30 cellular contexts compared by ENCODE assay signal in the genomic region with DNA sequence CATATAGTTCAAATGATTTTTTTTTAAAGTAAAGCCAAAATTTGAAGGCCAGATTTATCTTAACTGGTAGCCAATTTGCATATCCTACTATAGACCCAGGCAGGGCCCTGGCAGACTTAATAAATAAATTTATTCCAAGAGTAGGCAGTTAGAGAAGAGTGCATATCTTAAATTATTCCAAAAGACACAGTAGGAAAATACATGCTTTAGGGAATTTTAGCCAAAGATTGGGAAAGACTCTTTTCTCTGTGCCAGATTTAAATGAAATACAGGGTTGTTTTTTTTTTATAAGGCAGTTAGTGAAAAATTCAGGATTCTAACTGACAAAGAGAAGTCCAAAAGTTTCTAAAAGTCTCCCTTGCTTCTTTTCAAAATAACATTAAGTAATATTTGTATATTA.
"Had no signal": no experiment of that assay in that cellular context is flagged by ENCODE, and none has a peak within 500 bp of the region (broad histone marks: within the 10 kb centered on the region; RNA-seq: fewer than 3 reads in every experiment).

No MANE protein-coding gene starts in this region.

- H3K4me3 ChIP-seq: ascending aorta, esophagus squamous epithelium had no signal

- H3K36me3 Mint-ChIP-seq: activated CD4-positive, alpha-beta memory T cell treated with anti-CD3 and anti-CD28 coated beads for 36 hours; activated naive CD8-positive, alpha-beta T cell treated with anti-CD3 and anti-CD28 coated beads for 36 hours had no signal

- H3K27ac Mint-ChIP-seq: activated CD4-positive, alpha-beta memory T cell treated with anti-CD3 and anti-CD28 coated beads for 36 hours; activated CD4-positive, alpha-beta T cell treated with anti-CD3 and anti-CD28 coated beads for 36 hours; activated CD4-positive, alpha-beta T cell treated with anti-CD3 and anti-CD28 coated beads, Interleukin-2, amount 10 ng/mL, durations not matched to agents 24 days and 14 days; activated CD8-positive, alpha-beta memory T cell treated with anti-CD3 and anti-CD28 coated beads, Interleukin-2, amount 10 ng/mL, durations not matched to agents 7 days and 5 days; activated CD8-positive, alpha-beta T cell treated with anti-CD3 and anti-CD28 coated beads, Interleukin-2, amount 10 ng/mL, durations not matched to agents 7 days and 5 days; activated naive CD4-positive, alpha-beta T cell treated with anti-CD3 and anti-CD28 coated beads for 36 hours; activated naive CD4-positive, alpha-beta T cell treated with anti-CD3 and anti-CD28 coated beads, Interleukin-2, amount 50 U/mL, for 24 hours; activated naive CD8-positive, alpha-beta T cell treated with anti-CD3 and anti-CD28 coated beads for 36 hours; activated naive CD8-positive, alpha-beta T cell treated with anti-CD3 and anti-CD28 coated beads, Interleukin-2, amount 50 U/mL, for 24 hours; activated T-helper 1 cell treated with anti-CD3 and anti-CD28 coated beads, Interleukin-12 subunit alpha, Interleukin-12 subunit beta, Interleukin-2, Interleukin-4 antibody, amounts not matched to agents 30 ng/mL and 10 ng/mL and 1 ng/mL, durations not matched to agents 14 hours and 24 hours and 36 hours; activated T-helper 2 cell treated with anti-CD3 and anti-CD28 coated beads, Interferon-gamma antibody, Interleukin-2, Interleukin-4, amounts not matched to agents 10 μg/mL and 5 μg/mL and 100 μg/mL, durations not matched to agents 14 hours and 24 hours and 36 hours; T-helper 17 cell; T-helper 2 cell treated with Interferon-gamma antibody and Interleukin-4, amounts not matched to agents 5 μg/mL and 100 μg/mL, for 36 hours had no signal

- H3K27me3 ChIP-seq: ascending aorta, esophagus squamous epithelium had no signal

- H3K27me3 Mint-ChIP-seq: activated CD4-positive, alpha-beta memory T cell treated with anti-CD3 and anti-CD28 coated beads for 36 hours; activated CD4-positive, alpha-beta T cell treated with anti-CD3 and anti-CD28 coated beads for 36 hours; activated CD8-positive, alpha-beta memory T cell treated with anti-CD3 and anti-CD28 coated beads, Interleukin-2, amount 10 ng/mL, durations not matched to agents 7 days and 5 days; activated naive CD4-positive, alpha-beta T cell treated with anti-CD3 and anti-CD28 coated beads, Interleukin-2, amount 50 U/mL, for 24 hours; T-helper 17 cell had no signal

- H3K9me3 Mint-ChIP-seq: activated CD4-positive, alpha-beta memory T cell treated with anti-CD3 and anti-CD28 coated beads for 36 hours; activated CD4-positive, alpha-beta T cell treated with anti-CD3 and anti-CD28 coated beads, Interleukin-2, amount 10 ng/mL, durations not matched to agents 24 days and 14 days; activated naive CD4-positive, alpha-beta T cell treated with anti-CD3 and anti-CD28 coated beads for 36 hours; activated naive CD4-positive, alpha-beta T cell treated with anti-CD3 and anti-CD28 coated beads, Interleukin-2, amount 50 U/mL, for 24 hours; activated naive CD8-positive, alpha-beta T cell treated with anti-CD3 and anti-CD28 coated beads, Interleukin-2, amount 50 U/mL, for 24 hours; activated T-helper 1 cell treated with anti-CD3 and anti-CD28 coated beads, Interleukin-12 subunit alpha, Interleukin-12 subunit beta, Interleukin-2, Interleukin-4 antibody, amounts not matched to agents 30 ng/mL and 10 ng/mL and 1 ng/mL, durations not matched to agents 14 hours and 24 hours and 36 hours; activated T-helper 2 cell treated with anti-CD3 and anti-CD28 coated beads, Interferon-gamma antibody, Interleukin-2, Interleukin-4, amounts not matched to agents 10 μg/mL and 5 μg/mL and 100 μg/mL, durations not matched to agents 14 hours and 24 hours and 36 hours; T-helper 2 cell treated with Interferon-gamma antibody and Interleukin-4, amounts not matched to agents 5 μg/mL and 100 μg/mL, for 36 hours had no signal

- DNase-seq: activated CD4-positive, alpha-beta memory T cell treated with anti-CD3 and anti-CD28 coated beads for 36 hours; activated CD4-positive, alpha-beta T cell treated with anti-CD3 and anti-CD28 coated beads, Interleukin-2, amount 10 ng/mL, durations not matched to agents 24 days and 14 days; activated CD4-positive, CD25-positive, alpha-beta regulatory T cell; activated CD4-positive, CD25-positive, alpha-beta regulatory T cell treated with anti-CD3 and anti-CD28 coated beads, Interleukin-2, amount 50 U/mL, for 72 hours; activated CD8-positive, alpha-beta memory T cell treated with anti-CD3 and anti-CD28 coated beads, Interleukin-2, amount 10 ng/mL, durations not matched to agents 7 days and 5 days; activated CD8-positive, alpha-beta memory T cell treated with anti-CD3 and anti-CD28 coated beads, Interleukin-2, amount 50 U/mL, for 4 hours; activated CD8-positive, alpha-beta T cell treated with anti-CD3 and anti-CD28 coated beads, Interleukin-2, amount 10 ng/mL, durations not matched to agents 7 days and 5 days; activated effector memory CD4-positive, alpha-beta T cell treated with anti-CD3 and anti-CD28 coated beads, Interleukin-2, amount 50 U/mL, for 16 hours; activated naive CD8-positive, alpha-beta T cell treated with anti-CD3 and anti-CD28 coated beads for 36 hours; activated naive CD8-positive, alpha-beta T cell treated with anti-CD3 and anti-CD28 coated beads, Interleukin-2, amount 50 U/mL, for 24 hours; activated T-cell treated with anti-CD3 and anti-CD28 coated beads, Interleukin-2, amount 50 U/mL, for 1 hour; activated T-cell treated with anti-CD3 and anti-CD28 coated beads, Interleukin-2, amount 50 U/mL, for 48 hours; caudate nucleus; cortex of kidney; effector CD4-positive, alpha-beta T cell; esophagus squamous epithelium; foreskin fibroblast; T-helper 1 cell; T-helper 17 cell; T1000 had no signal

- H3K9me3 ChIP-seq: ascending aorta, esophagus squamous epithelium had no signal

- H3K36me3 ChIP-seq: ascending aorta, esophagus squamous epithelium had no signal

- ATAC-seq: activated CD8-positive, alpha-beta memory T cell treated with anti-CD3 and anti-CD28 coated beads, Interleukin-2, amount 10 ng/mL, durations not matched to agents 7 days and 5 days; activated CD8-positive, alpha-beta T cell treated with anti-CD3 and anti-CD28 coated beads, Interleukin-2, amount 10 ng/mL, durations not matched to agents 7 days and 5 days; activated naive CD8-positive, alpha-beta T cell treated with anti-CD3 and anti-CD28 coated beads, Interleukin-2, amount 50 U/mL, for 24 hours; SK-N-SH treated with all-trans-retinoic acid at 6 μM for 48 hours; T-helper 17 cell had no signal

- H3K27ac ChIP-seq: ascending aorta, epithelial cell of prostate, esophagus squamous epithelium had no signal

- H3K4me3 Mint-ChIP-seq: activated CD4-positive, alpha-beta memory T cell treated with anti-CD3 and anti-CD28 coated beads for 36 hours; activated CD4-positive, alpha-beta T cell treated with anti-CD3 and anti-CD28 coated beads for 36 hours; activated CD4-positive, alpha-beta T cell treated with anti-CD3 and anti-CD28 coated beads, Interleukin-2, amount 10 ng/mL, durations not matched to agents 24 days and 14 days; activated CD8-positive, alpha-beta memory T cell treated with anti-CD3 and anti-CD28 coated beads, Interleukin-2, amount 10 ng/mL, durations not matched to agents 7 days and 5 days; activated CD8-positive, alpha-beta T cell treated with anti-CD3 and anti-CD28 coated beads, Interleukin-2, amount 10 ng/mL, durations not matched to agents 7 days and 5 days; activated naive CD4-positive, alpha-beta T cell treated with anti-CD3 and anti-CD28 coated beads for 36 hours; activated naive CD4-positive, alpha-beta T cell treated with anti-CD3 and anti-CD28 coated beads, Interleukin-2, amount 50 U/mL, for 24 hours; activated naive CD8-positive, alpha-beta T cell treated with anti-CD3 and anti-CD28 coated beads for 36 hours; activated naive CD8-positive, alpha-beta T cell treated with anti-CD3 and anti-CD28 coated beads, Interleukin-2, amount 50 U/mL, for 24 hours; activated T-helper 1 cell treated with anti-CD3 and anti-CD28 coated beads, Interleukin-12 subunit alpha, Interleukin-12 subunit beta, Interleukin-2, Interleukin-4 antibody, amounts not matched to agents 30 ng/mL and 10 ng/mL and 1 ng/mL, durations not matched to agents 14 hours and 24 hours and 36 hours; brain; T-helper 17 cell; T-helper 2 cell treated with Interferon-gamma antibody and Interleukin-4, amounts not matched to agents 5 μg/mL and 100 μg/mL, for 36 hours had no signal

- H3K4me1 Mint-ChIP-seq: activated CD8-positive, alpha-beta memory T cell treated with anti-CD3 and anti-CD28 coated beads, Interleukin-2, amount 10 ng/mL, durations not matched to agents 7 days and 5 days had no signal
